Comparison of ENCODE assay signal across 30 cellular contexts in genomic region chr4:77376788-77377460, GRCh38.
"Had no signal": no experiment of that assay in that cellular context is flagged by ENCODE, and none has a peak within 500 bp of the region (broad histone marks: within the 10 kb centered on the region; RNA-seq: fewer than 3 reads in every experiment).

No MANE protein-coding gene starts in this region.

- H3K27ac Mint-ChIP-seq: activated CD4-positive, alpha-beta T cell treated with anti-CD3 and anti-CD28 coated beads, Interleukin-2, amount 10 ng/mL, durations not matched to agents 7 days and 5 days; activated CD8-positive, alpha-beta memory T cell treated with anti-CD3 and anti-CD28 coated beads, Interleukin-2, amount 10 ng/mL, durations not matched to agents 7 days and 5 days; activated CD8-positive, alpha-beta T cell treated with anti-CD3 and anti-CD28 coated beads for 36 hours; activated naive CD8-positive, alpha-beta T cell; effector memory CD8-positive, alpha-beta T cell; mesothelial cell of epicardium; nephron; T-cell; T-helper 2 cell treated with Interferon-gamma antibody and Interleukin-4, amounts not matched to agents 5 μg/mL and 100 μg/mL, for 36 hours had no signal

- FAIRE-seq: astrocyte, colon, kidney had no signal

- H3K4me2 ChIP-seq: smooth muscle cell had no signal

- ATAC-seq: activated CD8-positive, alpha-beta memory T cell treated with anti-CD3 and anti-CD28 coated beads, Interleukin-2, amount 10 ng/mL, durations not matched to agents 7 days and 5 days; activated CD8-positive, alpha-beta T cell treated with anti-CD3 and anti-CD28 coated beads for 36 hours; effector memory CD8-positive, alpha-beta T cell; gastroesophageal sphincter; left lobe of liver; T-cell had no signal

- H3K9me3 ChIP-seq: adrenal gland, gastroesophageal sphincter, heart left ventricle, sigmoid colon, testis, uterus had no signal

- H3K27ac ChIP-seq: adrenal gland, gastroesophageal sphincter, heart left ventricle, sigmoid colon, testis, uterus, VCaP had no signal

- H3K36me3 ChIP-seq: adrenal gland, gastroesophageal sphincter, heart left ventricle, sigmoid colon, uterus had no signal

- H3K4me3 ChIP-seq: adrenal gland, gastroesophageal sphincter, heart left ventricle, lung, sigmoid colon, smooth muscle cell, testis, uterus had no signal

- H3K27me3 ChIP-seq: adrenal gland, gastroesophageal sphincter, heart left ventricle, sigmoid colon, testis, uterus had no signal

- H3K4me1 ChIP-seq: adrenal gland, gastroesophageal sphincter, heart left ventricle, sigmoid colon, testis, uterus had no signal

- H3K36me3 Mint-ChIP-seq: activated CD8-positive, alpha-beta memory T cell treated with anti-CD3 and anti-CD28 coated beads, Interleukin-2, amount 10 ng/mL, durations not matched to agents 7 days and 5 days; activated naive CD8-positive, alpha-beta T cell; mesothelial cell of epicardium; T-cell had no signal

- H3K9me3 Mint-ChIP-seq: activated CD4-positive, alpha-beta T cell treated with anti-CD3 and anti-CD28 coated beads, Interleukin-2, amount 10 ng/mL, durations not matched to agents 7 days and 5 days; activated CD8-positive, alpha-beta T cell treated with anti-CD3 and anti-CD28 coated beads for 36 hours; central memory CD8-positive, alpha-beta T cell; effector memory CD8-positive, alpha-beta T cell; mesothelial cell of epicardium; nephron; T-cell; T-helper 2 cell treated with Interferon-gamma antibody and Interleukin-4, amounts not matched to agents 5 μg/mL and 100 μg/mL, for 36 hours had no signal

- DNase-seq: activated CD4-positive, alpha-beta T cell treated with anti-CD3 and anti-CD28 coated beads, Interleukin-2, amount 10 ng/mL, durations not matched to agents 7 days and 5 days; activated CD4-positive, CD25-positive, alpha-beta regulatory T cell treated with anti-CD3 and anti-CD28 coated beads, Interleukin-2, amount 50 U/mL, for 72 hours; activated CD8-positive, alpha-beta memory T cell treated with anti-CD3 and anti-CD28 coated beads, Interleukin-2, amount 10 ng/mL, durations not matched to agents 7 days and 5 days; activated CD8-positive, alpha-beta T cell treated with anti-CD3 and anti-CD28 coated beads for 36 hours; activated T-cell treated with anti-CD3 and anti-CD28 coated beads for 4 hours; adrenal gland; effector memory CD8-positive, alpha-beta T cell; heart left ventricle; kidney; posterior cingulate gyrus; sigmoid colon; stimulated activated CD4-positive, alpha-beta T cell treated with anti-CD3 and anti-CD28 coated beads, Interleukin-2, amount 100 ng/mL, for 48 hours; stimulated activated CD8-positive, alpha-beta memory T cell treated with anti-CD3 and anti-CD28 coated beads, Interleukin-4, amount 100 ng/mL, for 48 hours; stimulated activated naive CD4-positive, alpha-beta T cell; T-cell; testis; trophoblast cell; uterus had no signal

- H3K27me3 Mint-ChIP-seq: activated CD8-positive, alpha-beta T cell treated with anti-CD3 and anti-CD28 coated beads for 36 hours; activated naive CD8-positive, alpha-beta T cell had no signal

- H3K4me1 Mint-ChIP-seq: central memory CD8-positive, alpha-beta T cell; mesothelial cell of epicardium; nephron; T-cell had no signal

- H3K4me3 Mint-ChIP-seq: activated CD4-positive, alpha-beta T cell treated with anti-CD3 and anti-CD28 coated beads, Interleukin-2, amount 10 ng/mL, durations not matched to agents 7 days and 5 days; activated CD8-positive, alpha-beta memory T cell treated with anti-CD3 and anti-CD28 coated beads, Interleukin-2, amount 10 ng/mL, durations not matched to agents 7 days and 5 days; activated CD8-positive, alpha-beta T cell treated with anti-CD3 and anti-CD28 coated beads for 36 hours; activated naive CD8-positive, alpha-beta T cell; central memory CD8-positive, alpha-beta T cell; effector memory CD8-positive, alpha-beta T cell; mesothelial cell of epicardium; nephron; T-cell; T-helper 2 cell treated with Interferon-gamma antibody and Interleukin-4, amounts not matched to agents 5 μg/mL and 100 μg/mL, for 36 hours had no signal
